Comparison of ENCODE assay signal across 15 cellular contexts in the genomic region with DNA sequence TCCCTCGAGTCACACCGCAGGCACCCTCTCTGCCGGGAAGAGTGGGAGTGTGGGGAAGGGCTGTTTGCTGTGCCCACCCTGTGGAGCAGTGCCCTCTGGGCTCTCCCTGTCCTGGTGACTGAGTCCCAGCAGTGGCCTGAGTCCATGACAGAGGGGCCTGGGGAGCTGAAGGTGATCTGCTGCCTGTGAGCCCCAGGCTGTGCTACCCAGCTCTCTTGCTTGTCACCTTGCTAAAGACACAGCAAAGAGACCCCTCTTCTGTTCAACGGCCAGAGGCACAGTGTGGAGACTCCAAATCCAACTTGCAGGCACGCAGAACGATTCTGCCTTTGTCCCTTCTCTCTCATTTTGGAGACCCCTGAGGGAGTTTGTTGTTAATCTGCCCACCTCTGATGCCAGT.
A peak's percentile ranks its signal among the peaks of the same experiment; 100 is the strongest.
DNase-seq lines count a peak whose midpoint lies in the region; ATAC-seq and TF ChIP-seq lines count a peak whose summit lies in the region.
"Had no signal": no experiment of that assay in that cellular context is flagged by ENCODE, and none has a peak within 500 bp of the region (broad histone marks: within the 10 kb centered on the region; RNA-seq: fewer than 3 reads in every experiment).

No MANE protein-coding gene starts in this region.

- H3K4me2 ChIP-seq in mammary epithelial cell (ENCODE audit: insufficient read depth, low read depth, low read length) (no peak overlapping the region), neural progenitor cell (no peak overlapping the region)

- H3K27ac Mint-ChIP-seq in MCF 10A (ENCODE audit: low read depth, unreplicated experiment) (peak overlapping the region; percentile 90), neural progenitor cell (peak overlapping the region; percentile 98)

- H3K27me3 Mint-ChIP-seq in MCF 10A (ENCODE audit: insufficient read depth, unreplicated experiment), result no peaks in the 10 kb centered on the region
- peaks cover 5% of the 10 kb centered on the region for H3K27me3 Mint-ChIP-seq in neural progenitor cell (ENCODE audit: insufficient read depth, low read depth)

- TF ChIP-seq CTCF in MCF 10A (IDR thresholded peaks at IDR 0.05; ENCODE audit: unreplicated experiment) (no peak), mammary epithelial cell (conservative IDR thresholded peaks at IDR 0.05 in 1 of 2, IDR thresholded peaks at IDR 0.05 in 1 of 2; ENCODE audit: extremely low read depth in 1 of 2, insufficient read depth in 1 of 2, low read depth in 1 of 2, low read length in 2 of 2) (no peak), neural progenitor cell (IDR thresholded peaks at IDR 0.05) (no peak)

- H4K20me1 ChIP-seq in mammary epithelial cell (ENCODE audit: insufficient read depth, low read length), result no peaks in the 10 kb centered on the region
- no peaks in the 10 kb centered on the region for H4K20me1 ChIP-seq in neural progenitor cell (ENCODE audit: low read depth)

- no peaks in the 10 kb centered on the region for H3K27me3 ChIP-seq in mammary epithelial cell (ENCODE audit: insufficient read depth, low read length)
- no peaks in the 10 kb centered on the region for H3K27me3 ChIP-seq in neural progenitor cell
- no peaks in the 10 kb centered on the region for H3K27me3 ChIP-seq in aorta (ENCODE audit: control insufficient read depth in 1 of 2, insufficient read depth in 2 of 2, low read length in 1 of 2)

- H3K9me3 ChIP-seq in mammary epithelial cell (replicated peaks; ENCODE audit: insufficient read depth, low read length) (no peaks in the 10 kb centered on the region), neural progenitor cell (ENCODE audit: low read depth) (no peaks in the 10 kb centered on the region), aorta (ENCODE audit: control insufficient read depth, low read length) (no peaks in the 10 kb centered on the region)
- H3K9me3 ChIP-seq: HAP-1 had no signal

- DNase-seq in MCF 10A (ENCODE audit: unreplicated experiment) (no peak), mammary epithelial cell (no peak), ecto neural progenitor cell (ENCODE audit: low spot score) (peak; percentile 35), neural progenitor cell (ENCODE audit: low spot score) (no peak), aorta (no peak)
- DNase-seq: GF-D8, KG1, NCI-H1048, NCI-H2081, NCI-H748 treated with DMSO at 0.1 percent for 48 hours had no signal

- POLR2A ChIA-PET in MCF 10A (lab: Yijun Ruan, JAX), result interaction anchor here (1.0 to 12.7 kb wide), 6 partner anchors 11 to 490 kb away, joined by 3 to 162 read pairs (median 4); no protein-coding TSS in a partner anchor

- BruUV-seq in MCF 10A (replicated peaks; lab: Mats Ljungman, UMichigan), result no TSS peak
- no TSS peak for BruUV-seq in mammary epithelial cell (replicated peaks; lab: Mats Ljungman, UMichigan)

- H3K4me3 ChIP-seq in mammary epithelial cell (replicated peaks in 1 of 3; ENCODE audit: insufficient read depth in 1 of 3, low read depth in 2 of 3, low read length in 3 of 3), result no peak overlapping the region
- no peak overlapping the region for H3K4me3 ChIP-seq in neural progenitor cell
- H3K4me3 ChIP-seq in aorta (ENCODE audit: low read length in 2 of 2), result no peak overlapping the region
- H3K4me3 ChIP-seq: HAP-1 had no signal

- H3K79me2 ChIP-seq in mammary epithelial cell (ENCODE audit: insufficient read depth, low read length) (no peaks in the 10 kb centered on the region), neural progenitor cell (ENCODE audit: low read depth) (no peaks in the 10 kb centered on the region)

- H3K4me3 Mint-ChIP-seq in MCF 10A (ENCODE audit: unreplicated experiment) (no peak overlapping the region), neural progenitor cell (peak overlapping the region; percentile 61)
- H3K4me3 Mint-ChIP-seq: CD14-positive monocyte had no signal

- WGBS in mammary epithelial cell (ENCODE audit: low coverage, missing lambda C conversion rate), result 90% methylated on average over 5 of the region's 6 CpGs
- 77 to 88% methylated on average over 6 of the region's 6 CpGs for WGBS in aorta, 2 donors

- H3K36me3 Mint-ChIP-seq in MCF 10A (ENCODE audit: insufficient read depth, unreplicated experiment), result peaks cover 5% of the 10 kb centered on the region
- H3K36me3 Mint-ChIP-seq in neural progenitor cell, result no peaks in the 10 kb centered on the region
- H3K36me3 Mint-ChIP-seq: CD14-positive monocyte had no signal

- H3K9ac ChIP-seq in mammary epithelial cell (ENCODE audit: insufficient read depth, low read length) (no peak overlapping the region), neural progenitor cell (no peak overlapping the region)

- dilution Hi-C loops in mammary epithelial cell (cut with HindIII; ENCODE audit: low sequenced_read_pairs), result loop anchor here (5.0 kb wide), 1 partner anchor 37 kb away; no protein-coding TSS in a partner anchor

- H3K27ac ChIP-seq in mammary epithelial cell (ENCODE audit: insufficient read depth, low read depth, low read length) (no peak overlapping the region), neural progenitor cell (no peak overlapping the region), aorta (ENCODE audit: low read depth in 1 of 2, low read length in 2 of 2) (no peak overlapping the region)

- CTCF ChIA-PET in MCF 10A (lab: Yijun Ruan, JAX), result interaction anchor here (1.1 to 1.4 kb wide), 2 partner anchors 490 to 513 kb away, joined by 3 to 7 read pairs; no protein-coding TSS in a partner anchor
- CTCF ChIA-PET in mammary epithelial cell (lab: Charles Lee; ENCODE audit: low non-redundant PET), result no interaction called here

- peak; percentile 33 for ATAC-seq in aorta (ENCODE audit: low FRiP score)
- no peak for ATAC-seq in GM21526 (IDR thresholded peaks at IDR 0.05; ENCODE audit: low FRiP score, unreplicated experiment)
- ATAC-seq in GM18907 (IDR thresholded peaks at IDR 0.05; ENCODE audit: unreplicated experiment), result no peak
- ATAC-seq in GM21717 (IDR thresholded peaks at IDR 0.05; ENCODE audit: unreplicated experiment), result no peak

- intact Hi-C loops in MCF 10A (cut with micrococcal nuclease), result no loop called here
- intact Hi-C loops in mammary epithelial cell (cut with micrococcal nuclease), result no loop called here
- intact Hi-C loops in aorta (cut with DNase I), result no loop called here

- in situ Hi-C loops in mammary epithelial cell (cut with MboI; ENCODE audit: low sequenced_read_pairs in 2 of 2), result no loop called here

- H3K4me1 Mint-ChIP-seq in MCF 10A (ENCODE audit: insufficient read depth, unreplicated experiment) (peaks cover 28% of the 10 kb centered on the region), neural progenitor cell (peaks cover 36% of the 10 kb centered on the region)

- H3K9me3 Mint-ChIP-seq in MCF 10A (ENCODE audit: unreplicated experiment) (no peaks in the 10 kb centered on the region), neural progenitor cell (no peaks in the 10 kb centered on the region)

- H3K4me1 ChIP-seq in mammary epithelial cell (ENCODE audit: insufficient read depth, low read length) (peaks cover 29% of the 10 kb centered on the region), neural progenitor cell (peaks cover 20% of the 10 kb centered on the region), aorta (ENCODE audit: control insufficient read depth in 1 of 2, insufficient read depth in 2 of 2, low read length in 2 of 2) (no peaks in the 10 kb centered on the region)

- no peaks in the 10 kb centered on the region for H3K36me3 ChIP-seq in mammary epithelial cell (ENCODE audit: insufficient read depth, low read length)
- H3K36me3 ChIP-seq in neural progenitor cell, result no peaks in the 10 kb centered on the region
- no peaks in the 10 kb centered on the region for H3K36me3 ChIP-seq in aorta (ENCODE audit: control insufficient read depth in 1 of 2, insufficient read depth in 2 of 2, low read length in 1 of 2)
- H3K36me3 ChIP-seq: HAP-1 had no signal

- H3F3A ChIP-seq in neural progenitor cell (ENCODE audit: low read depth), result no peaks in the 10 kb centered on the region

- no peak overlapping the region for H2AFZ ChIP-seq in mammary epithelial cell (ENCODE audit: low read depth, low read length)
- peak overlapping the region; percentile 40 for H2AFZ ChIP-seq in neural progenitor cell (replicated peaks)
